ENCODE assay signal across 14 cellular contexts in genomic region chr5:119357815-119358559, GRCh38. TPM values are rescaled to one million over a fixed set of nuclear protein-coding genes. Genes with fewer than 3 reads are reported as not detected.
A peak's percentile ranks its signal among the peaks of the same experiment; 100 is the strongest.
DNase-seq lines count a peak whose midpoint lies in the region; ATAC-seq and TF ChIP-seq lines count a peak whose summit lies in the region.
"Had no signal": no experiment of that assay in that cellular context is flagged by ENCODE, and none has a peak within 500 bp of the region (broad histone marks: within the 10 kb centered on the region; RNA-seq: fewer than 3 reads in every experiment).

No MANE protein-coding gene starts in this region.

- H3K79me2 ChIP-seq in GM23248 (ENCODE audit: insufficient read depth) = peaks cover 25% of the 10 kb centered on the region

- no peak overlapping the region for H2AFZ ChIP-seq in GM23248

- CTCF ChIA-PET in Caco-2 (lab: Charles Lee) = interaction anchor here (0.6 kb wide), 2 partner anchors 51 to 925 kb away, joined by 3 to 4 read pairs; no protein-coding TSS in a partner anchor

- H3K27ac Mint-ChIP-seq in CD14-positive monocyte (peak overlapping the region; percentile 48 to 99 (median 66)), Caco-2 (ENCODE audit: unreplicated experiment) (no peak overlapping the region)
- H3K27ac Mint-ChIP-seq: WTC11 had no signal

- H3K9ac ChIP-seq in GM23248 (no peak overlapping the region), adipocyte (ENCODE audit: low read length) (no peak overlapping the region)
- H3K9ac ChIP-seq: KMS-11 had no signal

- H3K4me3 ChIP-seq in GM23248 = no peak overlapping the region
- H3K4me3 ChIP-seq in adipocyte (ENCODE audit: low read length) = peak overlapping the region; percentile 90
- H3K4me3 ChIP-seq in neutrophil (ENCODE audit: low read depth in 1 of 2, low read length in 1 of 2) = no peak overlapping the region
- H3K4me3 ChIP-seq in right lobe of liver = no peak overlapping the region
- no peak overlapping the region for H3K4me3 ChIP-seq in Caco-2 (ENCODE audit: low read depth, low read length)

- H3K27ac ChIP-seq in GM23248 = no peak overlapping the region
- H3K27ac ChIP-seq in neutrophil = peak overlapping the region; percentile 78
- H3K27ac ChIP-seq in right lobe of liver = no peak overlapping the region
- H3K27ac ChIP-seq: KMS-11 had no signal

- no peak for ATAC-seq in right lobe of liver
- ATAC-seq in HG03039 (IDR thresholded peaks at IDR 0.05; ENCODE audit: unreplicated experiment) = no peak
- ATAC-seq: Right ventricle myocardium inferior had no signal

- intact Hi-C loops in CD14-positive monocyte (cut with micrococcal nuclease) (loop anchor here in 1 of 2 donors (5.0 kb wide), 3 partner anchors 39 to 86 kb away; no protein-coding TSS in a partner anchor), right lobe of liver (cut with DNase I) (no loop called here), Caco-2 (cut with micrococcal nuclease; ENCODE audit: unreplicated experiment) (no loop called here)

- no peaks in the 10 kb centered on the region for H3K9me3 ChIP-seq in GM23248 (ENCODE audit: low read depth)
- H3K9me3 ChIP-seq in adipocyte (ENCODE audit: control insufficient read depth, low read length) = no peaks in the 10 kb centered on the region
- H3K9me3 ChIP-seq in neutrophil = no peaks in the 10 kb centered on the region
- H3K9me3 ChIP-seq in right lobe of liver = no peaks in the 10 kb centered on the region
- no peaks in the 10 kb centered on the region for H3K9me3 ChIP-seq in Caco-2
- H3K9me3 ChIP-seq: ascending aorta had no signal

- H4K20me1 ChIP-seq in GM23248 (ENCODE audit: insufficient read depth) = no peaks in the 10 kb centered on the region

- in situ Hi-C loops in GM23248 (cut with MboI) = no loop called here

- H3K4me3 Mint-ChIP-seq in CD14-positive monocyte (peak overlapping the region; percentile 99 to 100), Caco-2 (ENCODE audit: unreplicated experiment) (no peak overlapping the region)

- H3K4me1 ChIP-seq in GM23248 (ENCODE audit: insufficient read depth) (peaks cover 45% of the 10 kb centered on the region), adipocyte (ENCODE audit: control insufficient read depth, insufficient read depth, low read length) (peaks cover 48% of the 10 kb centered on the region), neutrophil (ENCODE audit: control insufficient read depth in 1 of 2, insufficient read depth in 1 of 2, low read depth in 1 of 2, low read length in 1 of 2) (peaks cover 73 to 99% of the 10 kb centered on the region in 2 experiments), right lobe of liver (peaks cover 0 to 5% (median 0%) of the 10 kb centered on the region in 4 donors), Caco-2 (peaks cover 4% of the 10 kb centered on the region; the same call in 1 of the 2 replicates)

- 97 to 99% methylated on average over 6 of the region's 6 CpGs for WGBS in GM23248 (ENCODE audit: low coverage in 1 of 2, low lambda C conversion rate in 2 of 2, missing lambda C conversion rate in 2 of 2), 2 experiments
- 70% methylated on average over 4 of the region's 6 CpGs for WGBS in right lobe of liver (ENCODE audit: insufficient coverage, low coverage, low lambda C conversion rate, missing lambda C conversion rate)

- H3K36me3 ChIP-seq in GM23248 (ENCODE audit: low read depth) = no peaks in the 10 kb centered on the region
- H3K36me3 ChIP-seq in adipocyte (ENCODE audit: control insufficient read depth, insufficient read depth, low read length, severe bottlenecking) = no peaks in the 10 kb centered on the region
- H3K36me3 ChIP-seq in neutrophil = no peaks in the 10 kb centered on the region
- H3K36me3 ChIP-seq in right lobe of liver = no peaks in the 10 kb centered on the region
- H3K36me3 ChIP-seq in Caco-2 (ENCODE audit: control insufficient read depth, insufficient read depth, low read length) = no peaks in the 10 kb centered on the region; the same call in 1 of the 2 replicates
- H3K36me3 ChIP-seq: ascending aorta had no signal

- no peaks in the 10 kb centered on the region for H3K9me2 ChIP-seq in GM23248 (ENCODE audit: insufficient read depth)

- H3K27me3 Mint-ChIP-seq in CD14-positive monocyte (ENCODE audit: low read depth in 3 of 3) = no peaks in the 10 kb centered on the region
- H3K27me3 Mint-ChIP-seq in Caco-2 (ENCODE audit: insufficient read depth, unreplicated experiment) = no peaks in the 10 kb centered on the region

- DNase-seq in CD14-positive monocyte (ENCODE audit: low spot score) = no peak
- no peak for DNase-seq in GM23248
- no peak for DNase-seq in adipocyte (ENCODE audit: low read depth)
- no peak for DNase-seq in right lobe of liver
- no peak for DNase-seq in NCI-H187 (lab: John Stamatoyannopoulos, UW)
- no peak for DNase-seq in Caco-2
- DNase-seq: stimulated activated CD4-positive, alpha-beta T cell treated with anti-CD3 and anti-CD28 coated beads, Interleukin-15, amount 100 ng/mL, for 24 hours; stimulated activated naive CD4-positive, alpha-beta T cell had no signal

- H3K9me3 Mint-ChIP-seq in CD14-positive monocyte (no peaks in the 10 kb centered on the region), Caco-2 (ENCODE audit: unreplicated experiment) (no peaks in the 10 kb centered on the region)
- H3K9me3 Mint-ChIP-seq: WTC11 had no signal

- peaks cover 8 to 24% of the 10 kb centered on the region in 2 donors for H3K36me3 Mint-ChIP-seq in CD14-positive monocyte
- H3K36me3 Mint-ChIP-seq in Caco-2 (ENCODE audit: insufficient read depth, unreplicated experiment) = no peaks in the 10 kb centered on the region
- H3K36me3 Mint-ChIP-seq: WTC11 had no signal

- peak overlapping the region; percentile 87 for H3K4me2 ChIP-seq in GM23248 (ENCODE audit: unreplicated experiment)
- H3K4me2 ChIP-seq: KMS-11 had no signal

- H3F3A ChIP-seq in GM23248 (ENCODE audit: insufficient read depth) = peaks cover 34% of the 10 kb centered on the region

- POLR2A ChIA-PET in Caco-2 (lab: Charles Lee) = no interaction called here

- no peaks in the 10 kb centered on the region for H3K27me3 ChIP-seq in GM23248 (replicated peaks; ENCODE audit: insufficient read depth)
- H3K27me3 ChIP-seq in adipocyte (replicated peaks; ENCODE audit: control insufficient read depth, insufficient read depth, low read length) = no peaks in the 10 kb centered on the region
- no peaks in the 10 kb centered on the region for H3K27me3 ChIP-seq in neutrophil
- H3K27me3 ChIP-seq in right lobe of liver = no peaks in the 10 kb centered on the region
- no peaks in the 10 kb centered on the region for H3K27me3 ChIP-seq in Caco-2 (replicated peaks; ENCODE audit: control insufficient read depth, insufficient read depth, low read length)
- H3K27me3 ChIP-seq: ascending aorta had no signal

- H3K4me1 Mint-ChIP-seq in CD14-positive monocyte (peaks cover 91% of the 10 kb centered on the region), Caco-2 (ENCODE audit: low read depth, unreplicated experiment) (peaks cover 12% of the 10 kb centered on the region)

- TF ChIP-seq CTCF in CD14-positive monocyte (IDR thresholded peaks at IDR 0.05) (no peak), neutrophil (IDR thresholded peaks at IDR 0.05) (no peak), right lobe of liver (IDR thresholded peaks at IDR 0.05) (no peak), Caco-2 (IDR thresholded peaks at IDR 0.05; ENCODE audit: insufficient read depth in 1 of 2, low read depth in 1 of 2, low read length in 1 of 2, severe bottlenecking in 1 of 2, unreplicated experiment in 1 of 2) (no peak)

- BruUV-seq in Caco-2 (replicated peaks; lab: Mats Ljungman, UMichigan) = no TSS peak

- TF ChIP-seq POLR2A in right lobe of liver (IDR thresholded peaks at IDR 0.05) = no peak

RNA-seq across cellular contexts. Expression of gene TNFAIP8, which starts 2.2 kb away (rescaled TPM):
- 10 to 100 TPM; 47.0 to 55.5 TPM for polyA plus RNA-seq in CD14-positive monocyte
- total RNA-seq in GM23248 (2014; rRNA removed; shearing (Covaris generic)) = 9.9 and 14.8 TPM in 2 replicates
- polyA plus RNA-seq in GM23248 (2016; fragmentation: Nextera tagmentation; extraction: Ambion mirVana) = 10.3 and 10.4 TPM in 2 replicates
- total RNA-seq in right lobe of liver = 10 to 100 TPM in 2 of 6 experiments, 1 to 10 TPM in 4; 2.2 to 26.7 (median 5.4) TPM
- total RNA-seq in Caco-2 (2022) = 7.4 and 8.8 TPM in 2 replicates
